ENCODE assay signal across 10 cellular contexts in genomic region chr12:122976648-122976975, GRCh38. TPM values are rescaled to one million over a fixed set of nuclear protein-coding genes. Genes with fewer than 3 reads are reported as not detected.
A peak's percentile ranks its signal among the peaks of the same experiment; 100 is the strongest.
DNase-seq lines count a peak whose midpoint lies in the region; TF ChIP-seq lines count a peak whose summit lies in the region.
"Had no signal": no experiment of that assay in that cellular context is flagged by ENCODE, and none has a peak within 500 bp of the region (broad histone marks: within the 10 kb centered on the region; RNA-seq: fewer than 3 reads in every experiment).

No MANE protein-coding gene starts in this region.

- TF ChIP-seq POLR2A in spleen (IDR thresholded peaks at IDR 0.05) (no peak), erythroblast (IDR thresholded peaks at IDR 0.05; ENCODE audit: low read length) (no peak)

- H3K9me3 ChIP-seq in spleen = no peaks in the 10 kb centered on the region

- H3K36me3 ChIP-seq in spleen = peaks cover 0 to 29% (median 3%) of the 10 kb centered on the region in 6 donors

- H3K36me3 Mint-ChIP-seq in activated CD4-positive, alpha-beta T cell treated with anti-CD3 and anti-CD28 coated beads, Interleukin-2, amount 10 ng/mL, durations not matched to agents 7 days and 5 days (ENCODE audit: low read depth) = peaks cover 4% of the 10 kb centered on the region

- peaks cover 41% of the 10 kb centered on the region for H3K4me1 Mint-ChIP-seq in activated CD4-positive, alpha-beta T cell treated with anti-CD3 and anti-CD28 coated beads, Interleukin-2, amount 10 ng/mL, durations not matched to agents 7 days and 5 days

- no peaks in the 10 kb centered on the region for H3K27me3 ChIP-seq in spleen (replicated peaks in 1 of 7)

- peak overlapping the region; percentile 92 for H3K4me3 ChIP-seq in epithelial cell of proximal tubule (ENCODE audit: low read depth, low read length)
- peak overlapping the region in 2 of 8 donors; percentile 98 to 100 for H3K4me3 ChIP-seq in spleen

- no peak for TF ChIP-seq CTCF in VCaP (conservative IDR thresholded peaks at IDR 0.05)
- no peak for TF ChIP-seq CTCF in epithelial cell of proximal tubule (conservative IDR thresholded peaks at IDR 0.05; ENCODE audit: low read depth, low read length)
- TF ChIP-seq CTCF in spleen (IDR thresholded peaks at IDR 0.05 in 8 of 11, conservative IDR thresholded peaks at IDR 0.05 in 3 of 11) = no peak

- H3K27me3 Mint-ChIP-seq in activated CD4-positive, alpha-beta T cell treated with anti-CD3 and anti-CD28 coated beads, Interleukin-2, amount 10 ng/mL, durations not matched to agents 7 days and 5 days = no peaks in the 10 kb centered on the region

- H3K27ac ChIP-seq in VCaP (peak overlapping the region; percentile 99; the same call in 1 of the 2 replicates), spleen (peak overlapping the region in 2 of 8 donors; percentile 99)

- CTCF ChIA-PET in activated CD4-positive, alpha-beta T cell treated with anti-CD3 and anti-CD28 coated beads, Interleukin-2, amount 10 ng/mL, durations not matched to agents 7 days and 5 days (lab: Charles Lee) = interaction anchor here (1.2 to 1.5 kb wide), 2 partner anchors 46 to 74 kb away, joined by 3 read pairs; no protein-coding TSS in a partner anchor

- H3K9me3 Mint-ChIP-seq in activated CD4-positive, alpha-beta T cell treated with anti-CD3 and anti-CD28 coated beads, Interleukin-2, amount 10 ng/mL, durations not matched to agents 7 days and 5 days = no peaks in the 10 kb centered on the region

- peaks cover 32 to 68% (median 59%) of the 10 kb centered on the region in 6 donors for H3K4me1 ChIP-seq in spleen

- DNase-seq in activated CD4-positive, alpha-beta T cell treated with anti-CD3 and anti-CD28 coated beads, Interleukin-2, amount 10 ng/mL, durations not matched to agents 7 days and 5 days = no peak
- no peak for DNase-seq in activated CD4-positive, alpha-beta T cell treated with anti-CD3 and anti-CD28 coated beads for 48 hours
- DNase-seq in epithelial cell of proximal tubule (ENCODE audit: low read depth) (no peak), spleen (peak; percentile 81), NCI-H226 (no peak), T-helper 1 cell (no peak), erythroblast (lab: John Stamatoyannopoulos, UW) (no peak)
- DNase-seq: activated CD4-positive, alpha-beta T cell treated with anti-CD3 and anti-CD28 coated beads, Interleukin-2, amount 50 U/mL, for 4 hours; NCI-H1048 had no signal

- intact Hi-C loops in spleen (cut with DNase I; ENCODE audit: low total_unique reads) = no loop called here

- POLR2A ChIA-PET in activated CD4-positive, alpha-beta T cell treated with anti-CD3 and anti-CD28 coated beads, Interleukin-2, amount 10 ng/mL, durations not matched to agents 7 days and 5 days (lab: Charles Lee) = interaction anchor here (1.8 kb wide), 1 partner anchor 256 kb away, joined by 8 read pairs; the partner anchor contains the start of genes MPHOSPH9 and MTRFR

- H3K27ac Mint-ChIP-seq in activated CD4-positive, alpha-beta T cell treated with anti-CD3 and anti-CD28 coated beads, Interleukin-2, amount 10 ng/mL, durations not matched to agents 7 days and 5 days = no peak overlapping the region

- 86 to 95% (median 89%) methylated on average over 9 to 15 of the region's 15 CpGs; no CpG with 5 or more reads in 1 of the 5 donors for WGBS in spleen, 5 donors

- H3K4me3 Mint-ChIP-seq in activated CD4-positive, alpha-beta T cell treated with anti-CD3 and anti-CD28 coated beads, Interleukin-2, amount 10 ng/mL, durations not matched to agents 7 days and 5 days = peak overlapping the region; percentile 98

RNA-seq across cellular contexts. Expression of gene OGFOD2, which starts 1.6 kb away (rescaled TPM):
- 10 to 100 TPM; 25.3 to 25.9 TPM for total RNA-seq in activated CD4-positive, alpha-beta T cell treated with anti-CD3 and anti-CD28 coated beads, Interleukin-2, amount 10 ng/mL, durations not matched to agents 7 days and 5 days
- total RNA-seq in epithelial cell of proximal tubule (8.9 and 16.3 TPM in 2 replicates), spleen (10 to 100 TPM in 6 of 7 donors, 1 to 10 TPM in 1; 9.5 to 24.7 (median 20.4) TPM)
- polyA plus RNA-seq in spleen = 10 to 100 TPM; 18.5 to 32.3 (median 28.1) TPM

RNA-seq across cellular contexts. Expression of gene ARL6IP4, which starts 3.9 kb away (rescaled TPM):
- 100 to 1,000 TPM; 160 to 180 TPM for total RNA-seq in activated CD4-positive, alpha-beta T cell treated with anti-CD3 and anti-CD28 coated beads, Interleukin-2, amount 10 ng/mL, durations not matched to agents 7 days and 5 days
- total RNA-seq in epithelial cell of proximal tubule (315 and 359 TPM in 2 replicates), spleen (100 to 1,000 TPM; 150 to 202 (median 181) TPM)
- 100 to 1,000 TPM; 308 to 419 (median 377) TPM for polyA plus RNA-seq in spleen

RNA-seq across cellular contexts. Expression of gene ABCB9, which starts 10.3 kb away (rescaled TPM):
- 1 to 10 TPM; 4.7 to 6.7 TPM for total RNA-seq in activated CD4-positive, alpha-beta T cell treated with anti-CD3 and anti-CD28 coated beads, Interleukin-2, amount 10 ng/mL, durations not matched to agents 7 days and 5 days
- 4.0 and 8.4 TPM in 2 replicates for total RNA-seq in epithelial cell of proximal tubule
- total RNA-seq in spleen = 1 to 10 TPM; 4.1 to 6.2 (median 5.5) TPM
- polyA plus RNA-seq in spleen = 1 to 10 TPM; 1.5 to 2.8 (median 1.7) TPM
